9 cellular contexts compared by ENCODE assay signal in the genomic region with DNA sequence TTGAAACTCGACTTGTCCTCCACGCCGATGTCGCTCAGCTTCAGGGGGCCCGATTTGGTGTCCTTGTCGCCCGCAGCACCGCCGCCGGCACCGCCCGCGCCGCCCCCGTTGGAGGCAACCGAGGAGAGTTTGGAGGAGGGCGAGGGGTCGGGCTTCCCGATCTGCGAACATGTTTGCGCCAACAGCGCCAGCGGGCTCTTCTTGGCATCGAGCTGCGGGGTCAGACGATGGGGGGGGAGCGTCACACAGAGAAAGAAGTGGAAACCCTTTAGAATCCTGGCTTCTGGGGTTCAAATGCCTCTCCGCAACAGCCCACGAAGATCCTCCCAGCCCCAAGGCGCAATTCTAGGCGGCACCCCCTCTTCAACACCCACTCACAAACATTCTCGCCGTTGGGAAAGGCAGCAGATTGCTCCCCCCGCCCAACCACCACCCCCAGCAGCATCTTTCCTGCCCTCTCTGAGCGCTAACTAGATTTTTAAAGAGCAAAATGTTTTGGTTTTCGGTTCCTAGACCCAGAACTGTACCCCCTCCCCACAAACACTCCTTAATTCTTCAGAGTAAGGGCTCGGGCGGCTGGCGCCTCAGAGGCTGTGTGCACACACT. TPM values are rescaled to one million over a fixed set of nuclear protein-coding genes. Genes with fewer than 3 reads are reported as not detected.
DNase-seq lines count a peak whose midpoint lies in the region; ATAC-seq, FAIRE-seq and TF ChIP-seq lines count a peak whose summit lies in the region.
"Had no signal": no experiment of that assay in that cellular context is flagged by ENCODE, and none has a peak within 500 bp of the region (broad histone marks: within the 10 kb centered on the region; RNA-seq: fewer than 3 reads in every experiment).

No MANE protein-coding gene starts in this region.

- POLR2A ChIA-PET in A549 (lab: Yijun Ruan, JAX): interaction anchor here (2.4 kb wide), 1 partner anchor 364 kb away, joined by 17 read pairs; no protein-coding TSS in a partner anchor
- POLR2A ChIA-PET in HEK293T (lab: Yijun Ruan, JAX): interaction anchor here (0.8 to 12.0 kb wide), 14 partner anchors 9 to 715 kb away, joined by 3 to 178 read pairs (median 9); no protein-coding TSS in a partner anchor

- peak overlapping the region; percentile 98 for H3K4me2 ChIP-seq in A549

- ATAC-seq in A549 (no peak), HG02610 (IDR thresholded peaks at IDR 0.05; ENCODE audit: unreplicated experiment) (no peak)
- no peak for ATAC-seq in stimulated activated naive B cell treated with anti-CD40 and anti-IgM and Interleukin-4, amounts not matched to agents 10 μg/mL and 1 μg/mL and 100 μg/mL, for 72 hours (replicated peaks)

- H3K4me3 ChIP-seq in A549 (peak overlapping the region; percentile 92), GM12865 (ENCODE audit: low read depth, low read length) (peak overlapping the region; percentile 66), iPS-18c (ENCODE audit: insufficient read depth, low read depth, low read length) (peak overlapping the region; percentile 84)

- peaks cover 21% of the 10 kb centered on the region for H3K4me1 Mint-ChIP-seq in activated naive CD8-positive, alpha-beta T cell treated with anti-CD3 and anti-CD28 coated beads for 36 hours
- peaks cover 23 to 45% of the 10 kb centered on the region in 2 donors for H3K4me1 Mint-ChIP-seq in stimulated activated naive B cell treated with anti-CD40 and anti-IgM and Interleukin-4, amounts not matched to agents 10 μg/mL and 1 μg/mL and 100 μg/mL, for 72 hours

- WGBS in A549 (ENCODE audit: missing lambda C conversion rate): under 1% methylated on average over 36 of the region's 39 CpGs

- peak in 1 of 2 experiments; percentile 36 for DNase-seq in A549 (ENCODE audit: low read depth in 1 of 2, low spot score in 1 of 2)
- DNase-seq in GM12865 (ENCODE audit: low read depth): no peak
- DNase-seq in activated naive CD8-positive, alpha-beta T cell treated with anti-CD3 and anti-CD28 coated beads for 36 hours: no peak
- DNase-seq in stimulated activated naive B cell treated with anti-CD40 and anti-IgM and Interleukin-4, amounts not matched to agents 10 μg/mL and 1 μg/mL and 100 μg/mL, for 72 hours: no peak
- DNase-seq in GM19240 (ENCODE audit: insufficient read length, low spot score): no peak
- DNase-seq in HEK293T (ENCODE audit: extremely low spot score): no peak

- TF ChIP-seq CTCF in A549 (IDR thresholded peaks at IDR 0.05) (no peak; the same call in 1 of the 3 replicates), GM12865 (IDR thresholded peaks at IDR 0.05; ENCODE audit: insufficient read depth, low read depth, low read length, missing control alignments) (no peak)

- H3K9me3 ChIP-seq in A549: no peaks in the 10 kb centered on the region
- no peaks in the 10 kb centered on the region for H3K9me3 ChIP-seq in iPS-18c (ENCODE audit: control insufficient read depth, insufficient read depth, low read length)

- no peak for FAIRE-seq in A549 (lab: Jason Lieb, UNC)

- H3K4me1 ChIP-seq in A549: peaks cover 11% of the 10 kb centered on the region

- no peak for TF ChIP-seq EP300 in A549 (IDR thresholded peaks at IDR 0.05)

- no peaks in the 10 kb centered on the region for H3K36me3 Mint-ChIP-seq in activated naive CD8-positive, alpha-beta T cell treated with anti-CD3 and anti-CD28 coated beads for 36 hours
- H3K36me3 Mint-ChIP-seq in stimulated activated naive B cell treated with anti-CD40 and anti-IgM and Interleukin-4, amounts not matched to agents 10 μg/mL and 1 μg/mL and 100 μg/mL, for 72 hours: peaks cover 0 to 4% of the 10 kb centered on the region in 2 donors

- no peak overlapping the region for H3K27ac Mint-ChIP-seq in activated naive CD8-positive, alpha-beta T cell treated with anti-CD3 and anti-CD28 coated beads for 36 hours
- H3K27ac Mint-ChIP-seq in stimulated activated naive B cell treated with anti-CD40 and anti-IgM and Interleukin-4, amounts not matched to agents 10 μg/mL and 1 μg/mL and 100 μg/mL, for 72 hours: no peak overlapping the region

- H3K27ac ChIP-seq in A549: peak overlapping the region; percentile 94 to 98

- H3K9me3 Mint-ChIP-seq in activated naive CD8-positive, alpha-beta T cell treated with anti-CD3 and anti-CD28 coated beads for 36 hours: no peaks in the 10 kb centered on the region
- peaks cover 0 to 1% of the 10 kb centered on the region in 2 donors for H3K9me3 Mint-ChIP-seq in stimulated activated naive B cell treated with anti-CD40 and anti-IgM and Interleukin-4, amounts not matched to agents 10 μg/mL and 1 μg/mL and 100 μg/mL, for 72 hours

- peaks cover 71% of the 10 kb centered on the region for H3K27me3 Mint-ChIP-seq in activated naive CD8-positive, alpha-beta T cell treated with anti-CD3 and anti-CD28 coated beads for 36 hours
- H3K27me3 Mint-ChIP-seq in stimulated activated naive B cell treated with anti-CD40 and anti-IgM and Interleukin-4, amounts not matched to agents 10 μg/mL and 1 μg/mL and 100 μg/mL, for 72 hours: peaks cover 48 to 90% of the 10 kb centered on the region in 2 donors

- CTCF ChIA-PET in A549 (lab: Yijun Ruan, JAX) (interaction anchor here (0.5 to 5.7 kb wide), 21 partner anchors 16 to 903 kb away, joined by 3 to 83 read pairs (median 4); no protein-coding TSS in a partner anchor), HEK293T (lab: Yijun Ruan, JAX) (interaction anchor here (1.2 kb wide), 1 partner anchor 28 kb away, joined by 3 read pairs; no protein-coding TSS in a partner anchor)

- peak overlapping the region; percentile 79 for H3K4me3 Mint-ChIP-seq in activated naive CD8-positive, alpha-beta T cell treated with anti-CD3 and anti-CD28 coated beads for 36 hours
- peak overlapping the region; percentile 79 to 87 for H3K4me3 Mint-ChIP-seq in stimulated activated naive B cell treated with anti-CD40 and anti-IgM and Interleukin-4, amounts not matched to agents 10 μg/mL and 1 μg/mL and 100 μg/mL, for 72 hours

- peak in 1 of 2 experiments; percentile 7; a peak in 1 of 5 replicates for TF ChIP-seq RAD21 in A549 (conservative IDR thresholded peaks at IDR 0.05 in 1 of 2, IDR thresholded peaks at IDR 0.05 in 1 of 2)

- no peak for TF ChIP-seq POLR2A in A549 (IDR thresholded peaks at IDR 0.05; ENCODE audit: low read length)

TF ChIP-seq in A549, 52 proteins besides CTCF, POLR2A, EP300 and RAD21:
- peak in 1 of 2 experiments; percentile 51; a peak in 1 of 5 replicates for TF ChIP-seq JUN (IDR thresholded peaks at IDR 0.05)
- no peak for TF ChIP-seq RFX5 (IDR thresholded peaks at IDR 0.05)
- no peak for TF ChIP-seq HOXA7 (CRISPR knock-in tag; IDR thresholded peaks at IDR 0.05)
- peak; percentile 32; the same call in 2 of the 3 replicates for TF ChIP-seq SMC3 (IDR thresholded peaks at IDR 0.05)
- TF ChIP-seq CBX2 (IDR thresholded peaks at IDR 0.05; ENCODE audit: borderline replicate concordance, low read depth): no peak
- TF ChIP-seq MAZ (IDR thresholded peaks at IDR 0.05; ENCODE audit: borderline replicate concordance, low read depth, low read length): no peak
TF ChIP-seq in A549: peak in this region for 2.

TF ChIP-seq in HEK293T, 16 proteins besides CTCF, POLR2A, EP300 and RAD21:
- TF ChIP-seq FOXK2 (IDR thresholded peaks at IDR 0.05): no peak
- TF ChIP-seq SUZ12 (IDR thresholded peaks at IDR 0.05): no peak
- TF ChIP-seq TARDBP (IDR thresholded peaks at IDR 0.05): no peak
- TF ChIP-seq ZNF384 (IDR thresholded peaks at IDR 0.05): no peak
- no peak for TF ChIP-seq BHLHE40 (IDR thresholded peaks at IDR 0.05; ENCODE audit: borderline replicate concordance)
- no peak for TF ChIP-seq SP1 (IDR thresholded peaks at IDR 0.05)
- TF ChIP-seq FOXM1 (IDR thresholded peaks at IDR 0.05; ENCODE audit: borderline replicate concordance): no peak
- TF ChIP-seq L3MBTL2 (conservative IDR thresholded peaks at IDR 0.05): no peak
- TF ChIP-seq NFRKB (IDR thresholded peaks at IDR 0.05): no peak
- no peak for TF ChIP-seq FOXA1 (IDR thresholded peaks at IDR 0.05)
- TF ChIP-seq, protein P1, sequence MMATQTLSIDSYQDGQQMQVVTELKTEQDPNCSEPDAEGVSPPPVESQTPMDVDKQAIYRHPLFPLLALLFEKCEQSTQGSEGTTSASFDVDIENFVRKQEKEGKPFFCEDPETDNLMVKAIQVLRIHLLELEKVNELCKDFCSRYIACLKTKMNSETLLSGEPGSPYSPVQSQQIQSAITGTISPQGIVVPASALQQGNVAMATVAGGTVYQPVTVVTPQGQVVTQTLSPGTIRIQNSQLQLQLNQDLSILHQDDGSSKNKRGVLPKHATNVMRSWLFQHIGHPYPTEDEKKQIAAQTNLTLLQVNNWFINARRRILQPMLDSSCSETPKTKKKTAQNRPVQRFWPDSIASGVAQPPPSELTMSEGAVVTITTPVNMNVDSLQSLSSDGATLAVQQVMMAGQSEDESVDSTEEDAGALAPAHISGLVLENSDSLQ (IDR thresholded peaks at IDR 0.05): no peak
- TF ChIP-seq ARNT (IDR thresholded peaks at IDR 0.05): no peak
- TF ChIP-seq LEF1 (IDR thresholded peaks at IDR 0.05; ENCODE audit: borderline replicate concordance): no peak
- no peak for TF ChIP-seq CTBP1 (IDR thresholded peaks at IDR 0.05; ENCODE audit: borderline replicate concordance)
- no peak for TF ChIP-seq HDGF (IDR thresholded peaks at IDR 0.05; ENCODE audit: borderline replicate concordance)
- TF ChIP-seq ELF4 (IDR thresholded peaks at IDR 0.05): no peak

RNA-seq across cellular contexts. Expression of a gene that starts 1.3 kb away (rescaled TPM):
- polyA plus RNA-seq in A549 (2011; rRNA removed): 0.54 and 0.71 TPM in 2 replicates
- 1.6 and 2.3 TPM in 2 replicates for polyA plus RNA-seq in A549 (2012; cell fraction: cytosol; rRNA removed)
- 5.2 and 8.3 TPM in 2 replicates for polyA plus RNA-seq in A549 (2012; cell fraction: nucleus; rRNA removed)
- polyA plus RNA-seq in A549 (2017; fragmentation: RNase III; extraction: RNeasy Plus Mini Kit Qiagen cat#74134 plus additional on column Dnase treatment): 9.5 to 13.1 TPM (median 12.8 TPM) in 3 replicates
- polyA minus RNA-seq in A549 (2011; rRNA and poly(A)+ RNA removed): 0.33 and 0.49 TPM in 2 replicates
- under 1 TPM; 0.33 to 0.42 TPM for total RNA-seq in activated naive CD8-positive, alpha-beta T cell treated with anti-CD3 and anti-CD28 coated beads for 36 hours

RNA-seq across cellular contexts. Expression of a gene that starts 31.2 kb away (rescaled TPM):
- polyA plus RNA-seq in A549 (2011; rRNA removed): 5.2 and 5.6 TPM in 2 replicates
- 0.73 and 1.4 TPM in 2 replicates for polyA plus RNA-seq in A549 (2012; cell fraction: cytosol; rRNA removed)
- 0.89 and 1.5 TPM in 2 replicates for polyA plus RNA-seq in A549 (2012; cell fraction: nucleus; rRNA removed)
- polyA plus RNA-seq in A549 (2017; fragmentation: RNase III; extraction: RNeasy Plus Mini Kit Qiagen cat#74134 plus additional on column Dnase treatment): 4.1 to 5.1 TPM (median 4.6 TPM) in 3 replicates
- polyA minus RNA-seq in A549 (2011; rRNA and poly(A)+ RNA removed): 8.2 and 14.0 TPM in 2 replicates
- total RNA-seq in activated naive CD8-positive, alpha-beta T cell treated with anti-CD3 and anti-CD28 coated beads for 36 hours: not detected
- total RNA-seq: myocyte had no signal
